ENCODE assay signal across 17 cellular contexts in the genomic region with DNA sequence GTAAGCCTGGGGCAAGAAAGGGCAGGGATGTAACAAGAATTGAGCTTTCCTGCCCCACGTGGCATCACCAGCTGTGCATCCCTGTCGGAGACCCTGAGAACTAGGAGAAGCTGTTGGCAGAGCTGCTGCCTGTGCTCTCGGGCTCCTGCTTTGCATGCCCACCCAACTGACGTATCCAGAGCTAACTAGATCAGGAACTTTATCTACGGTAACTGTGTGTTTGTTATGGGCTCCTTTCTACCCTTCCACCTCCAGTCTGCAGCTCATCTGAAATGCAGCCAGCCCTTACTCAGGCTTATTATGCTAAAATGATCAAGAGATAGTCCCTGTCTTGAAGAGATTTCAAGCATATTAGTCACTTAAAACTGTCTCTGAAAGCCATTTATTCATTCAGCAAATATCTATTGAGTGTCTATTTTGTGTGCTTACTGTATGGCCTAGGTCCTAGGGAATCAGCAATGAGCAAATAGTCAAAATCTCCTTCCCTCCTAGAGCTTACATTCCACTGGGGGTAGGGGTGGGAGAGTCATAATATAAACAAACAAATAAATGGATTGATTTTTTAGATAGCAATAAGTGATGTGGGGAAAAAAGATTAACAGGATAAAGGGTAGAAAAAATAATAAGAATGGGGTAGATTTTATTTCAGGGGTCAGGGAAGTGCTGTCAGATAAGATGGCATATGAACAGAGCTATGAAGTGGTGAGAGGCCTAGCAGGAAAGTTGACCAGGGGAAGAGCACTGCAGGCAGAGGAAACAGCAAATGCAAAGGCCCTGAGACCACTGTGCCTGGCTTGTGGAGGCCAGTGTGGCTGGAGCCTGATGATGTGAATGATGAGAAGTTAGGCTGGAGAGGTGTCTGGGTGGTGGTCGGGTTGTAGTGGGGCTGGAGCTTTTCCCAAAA.
DNase-seq lines count a peak whose midpoint lies in the region; ATAC-seq and TF ChIP-seq lines count a peak whose summit lies in the region.
"Had no signal": no experiment of that assay in that cellular context is flagged by ENCODE, and none has a peak within 500 bp of the region (broad histone marks: within the 10 kb centered on the region; RNA-seq: fewer than 3 reads in every experiment).

No MANE protein-coding gene starts in this region.

- no peak for TF ChIP-seq CTCF in fibroblast of the aortic adventitia (IDR thresholded peaks at IDR 0.05; ENCODE audit: insufficient read depth, low read length)
- no peak for TF ChIP-seq CTCF in uterus (IDR thresholded peaks at IDR 0.05)
- TF ChIP-seq CTCF in colonic mucosa (IDR thresholded peaks at IDR 0.05) = no peak

- H3K9me3 ChIP-seq in T-helper 17 cell (ENCODE audit: control insufficient read depth, low read length, poor library complexity, severe bottlenecking) (peaks cover 5% of the 10 kb centered on the region), uterus (no peaks in the 10 kb centered on the region), colonic mucosa (no peaks in the 10 kb centered on the region)
- H3K9me3 ChIP-seq: gastrocnemius medialis, thoracic aorta had no signal

- peaks cover 10% of the 10 kb centered on the region for H3K36me3 Mint-ChIP-seq in T-helper 17 cell (ENCODE audit: low read depth)

- no peak for TF ChIP-seq POLR2A in uterus (IDR thresholded peaks at IDR 0.05)

- H3K27ac Mint-ChIP-seq in T-helper 17 cell = peak overlapping the region; percentile 49

- intact Hi-C loops in uterus (cut with DNase I; ENCODE audit: low total_unique reads) = no loop called here
- intact Hi-C loops in colonic mucosa (cut with DNase I) = no loop called here

- H3K27ac ChIP-seq in uterus = no peak overlapping the region
- no peak overlapping the region for H3K27ac ChIP-seq in colonic mucosa
- H3K27ac ChIP-seq: C4-2B, gastrocnemius medialis, left ventricle myocardium inferior, thoracic aorta had no signal

- H3K27me3 Mint-ChIP-seq in T-helper 17 cell = no peaks in the 10 kb centered on the region
- H3K27me3 Mint-ChIP-seq: central memory CD8-positive, alpha-beta T cell had no signal

- H3K9ac ChIP-seq in colonic mucosa (ENCODE audit: low read depth in 2 of 2, low read length in 2 of 2) = no peak overlapping the region

- H3K4me1 ChIP-seq in uterus (no peaks in the 10 kb centered on the region), colonic mucosa (no peaks in the 10 kb centered on the region)
- H3K4me1 ChIP-seq: gastrocnemius medialis had no signal

- H3K4me3 Mint-ChIP-seq in T-helper 17 cell = peak overlapping the region; percentile 6
- H3K4me3 Mint-ChIP-seq: activated T-cell treated with anti-CD3 and anti-CD28 coated beads, Interleukin-2, amount 50 U/mL, for 4 hours; central memory CD8-positive, alpha-beta T cell; H9 had no signal

- no peak for ATAC-seq in T-helper 17 cell
- ATAC-seq: activated T-cell treated with anti-CD3 and anti-CD28 coated beads, Interleukin-2, amount 50 U/mL, for 4 hours; gastrocnemius medialis had no signal

- DNase-seq in A172 (ENCODE audit: low spot score) (peak; percentile 77), GM03348 (ENCODE audit: low spot score) (peak; percentile 77), T-helper 17 cell (no peak), fibroblast of the aortic adventitia (ENCODE audit: low read depth) (peak; percentile 60), uterus (no peak), colonic mucosa (no peak), mucosa of gallbladder (ENCODE audit: low spot score) (no peak)
- DNase-seq in activated CD4-positive, alpha-beta T cell treated with anti-CD3 and anti-CD28 coated beads, Interleukin-2, amount 50 U/mL, for 1 hour = no peak
- DNase-seq: activated T-cell treated with anti-CD3 and anti-CD28 coated beads, Interleukin-2, amount 50 U/mL, for 4 hours; gastrocnemius medialis; H9; left ventricle myocardium inferior; NCI-H1694 treated with DMSO at 0.1 percent for 48 hours; posterior cingulate gyrus had no signal

- peaks cover 21% of the 10 kb centered on the region for H3K4me1 Mint-ChIP-seq in T-helper 17 cell
- H3K4me1 Mint-ChIP-seq: H9 had no signal

- no peak overlapping the region for H3K4me3 ChIP-seq in fibroblast of the aortic adventitia (ENCODE audit: low read depth, low read length)
- no peak overlapping the region for H3K4me3 ChIP-seq in uterus
- no peak overlapping the region for H3K4me3 ChIP-seq in colonic mucosa
- H3K4me3 ChIP-seq: gastrocnemius medialis, left ventricle myocardium inferior, thoracic aorta had no signal

- no peaks in the 10 kb centered on the region for H3K36me3 ChIP-seq in uterus
- H3K36me3 ChIP-seq in colonic mucosa = no peaks in the 10 kb centered on the region
- H3K36me3 ChIP-seq: gastrocnemius medialis, thoracic aorta had no signal

- no peaks in the 10 kb centered on the region for H3K27me3 ChIP-seq in uterus
- H3K27me3 ChIP-seq in colonic mucosa = no peaks in the 10 kb centered on the region
- H3K27me3 ChIP-seq: gastrocnemius medialis had no signal

Comparison
In these comparisons a context has a peak if more than half of its experiments do, and no peak if none do; other contexts are left out.
1. DNase-seq: peak in A172 (single experiment), GM03348 (single experiment) and fibroblast of the aortic adventitia (single experiment); none in T-helper 17 cell (0 of 3), uterus (0 of 2), colonic mucosa (single experiment), activated CD4-positive, alpha-beta T cell treated with anti-CD3 and anti-CD28 coated beads, Interleukin-2, amount 50 U/mL, for 1 hour (single experiment) and mucosa of gallbladder (single experiment).